In genomic region chr5:177133845-177134652, GRCh38 we compare ENCODE assay signal across 8 cellular contexts. TPM values are rescaled to one million over a fixed set of nuclear protein-coding genes. Genes with fewer than 3 reads are reported as not detected.
DNase-seq lines count a peak whose midpoint lies in the region; ATAC-seq and TF ChIP-seq lines count a peak whose summit lies in the region.

No MANE protein-coding gene starts in this region.

- H3K36me3 ChIP-seq in colonic mucosa (no peaks in the 10 kb centered on the region), liver (ENCODE audit: control insufficient read depth in 4 of 4, insufficient read depth in 3 of 4, low read depth in 1 of 4, low read length in 3 of 4) (peaks cover 0 to 11% (median 4%) of the 10 kb centered on the region in 4 donors)

- H3K9ac ChIP-seq in colonic mucosa (ENCODE audit: low read depth in 2 of 2, low read length in 2 of 2): peak overlapping the region; percentile 82 to 97
- H3K9ac ChIP-seq in liver (ENCODE audit: low read depth in 1 of 2, low read length in 2 of 2): peak overlapping the region; percentile 76 to 81

- H3K9me3 ChIP-seq in colonic mucosa (no peaks in the 10 kb centered on the region), liver (ENCODE audit: control insufficient read depth in 4 of 4, low read length in 3 of 4) (no peaks in the 10 kb centered on the region)

- TF ChIP-seq RAD21 in liver (IDR thresholded peaks at IDR 0.05): no peak

- H3K4me3 ChIP-seq in Jurkat, Clone E6-1 (ENCODE audit: low read length): peak overlapping the region; percentile 70
- H3K4me3 ChIP-seq in colonic mucosa (peak overlapping the region; percentile 88), liver (ENCODE audit: low read depth in 1 of 3, low read length in 3 of 3) (peak overlapping the region; percentile 75 to 97 (median 88))

- peaks cover 21% of the 10 kb centered on the region for H3K4me1 ChIP-seq in colonic mucosa
- H3K4me1 ChIP-seq in liver (ENCODE audit: control insufficient read depth in 4 of 4, insufficient read depth in 4 of 4, low read length in 3 of 4): peaks cover 14 to 29% (median 25%) of the 10 kb centered on the region in 4 donors

- H3K27ac ChIP-seq in colonic mucosa: peak overlapping the region; percentile 78
- H3K27ac ChIP-seq in liver (ENCODE audit: low read depth in 1 of 2, low read length in 2 of 2): peak overlapping the region; percentile 85

- WGBS in liver: under 1% methylated on average over 84 of the region's 84 CpGs

- DNase-seq in Daoy (ENCODE audit: low read depth): peak; percentile 55
- no peak for DNase-seq in Jurkat, Clone E6-1 (ENCODE audit: low read depth, low spot score)
- peak; percentile 32 to 48 (median 36) for DNase-seq in activated CD4-positive, CD25-positive, alpha-beta regulatory T cell (lab: John Stamatoyannopoulos, UW)
- DNase-seq in colonic mucosa: peak; percentile 41
- peak in 2 of 3 donors; percentile 16 to 42 for DNase-seq in stimulated activated CD4-positive, alpha-beta T cell treated with anti-CD3 and anti-CD28 coated beads, TNF-alpha, amount 100 ng/mL, for 48 hours (ENCODE audit: low read depth in 3 of 3)
- DNase-seq in NCI-H128 (lab: John Stamatoyannopoulos, UW; ENCODE audit: unreplicated experiment): no peak

- H3K27me3 ChIP-seq in colonic mucosa (no peaks in the 10 kb centered on the region), liver (ENCODE audit: control insufficient read depth in 4 of 4, insufficient read depth in 4 of 4, low read length in 3 of 4) (no peaks in the 10 kb centered on the region)

- TF ChIP-seq CTCF in colonic mucosa (IDR thresholded peaks at IDR 0.05): no peak
- no peak for TF ChIP-seq CTCF in liver (IDR thresholded peaks at IDR 0.05; ENCODE audit: low read depth, low read length, missing input control)

- intact Hi-C loops in colonic mucosa (cut with DNase I): no loop called here

- peak; percentile 32 for ATAC-seq in GM21529 (IDR thresholded peaks at IDR 0.05; ENCODE audit: unreplicated experiment)

TF ChIP-seq in liver, 16 proteins besides CTCF, POLR2A, EP300 and RAD21:
- peak; percentile 16 for TF ChIP-seq YY1 (IDR thresholded peaks at IDR 0.05)
- TF ChIP-seq REST (IDR thresholded peaks at IDR 0.05): no peak
- TF ChIP-seq ZBTB33 (IDR thresholded peaks at IDR 0.05): no peak
- TF ChIP-seq FOXA1 (IDR thresholded peaks at IDR 0.05): no peak
- TF ChIP-seq MAX (IDR thresholded peaks at IDR 0.05): no peak
- no peak for TF ChIP-seq HNF4G (IDR thresholded peaks at IDR 0.05)
- TF ChIP-seq GABPA (IDR thresholded peaks at IDR 0.05 in 1 of 2, conservative IDR thresholded peaks at IDR 0.05 in 1 of 2): no peak
- TF ChIP-seq TAF1 (conservative IDR thresholded peaks at IDR 0.05): no peak

RNA-seq across cellular contexts. Expression of gene NSD1, which starts 0.5 kb away (rescaled TPM):
- 25.4 and 45.7 TPM in 2 replicates for total RNA-seq in Daoy (2014; rRNA removed; shearing (Covaris generic))
- 22.2 TPM for polyA plus RNA-seq in Jurkat, Clone E6-1 (2012; ENCODE audit: insufficient read depth, insufficient read length)
- 10 to 100 TPM; 53.0 to 77.9 TPM for total RNA-seq in colonic mucosa
- total RNA-seq in liver: 10 to 100 TPM; 25.8 to 34.1 TPM
- polyA plus RNA-seq in liver: 10 to 100 TPM in 1 of 2 donors, 1 to 10 TPM in 1; 5.3 to 12.8 TPM

RNA-seq across cellular contexts. Expression of gene FGFR4, which starts 47.3 kb away (rescaled TPM):
- total RNA-seq in Daoy (2014; rRNA removed; shearing (Covaris generic)): 0.57 and 0.97 TPM in 2 replicates
- 13.1 TPM for polyA plus RNA-seq in Jurkat, Clone E6-1 (2012; ENCODE audit: insufficient read depth, insufficient read length)
- total RNA-seq in colonic mucosa (100 to 1,000 TPM in 1 of 2 donors, 10 to 100 TPM in 1; 58.7 to 118 TPM), liver (10 to 100 TPM; 64.4 to 72.6 TPM)
- polyA plus RNA-seq in liver: 10 to 100 TPM; 42.3 to 48.1 TPM

Comparison
In these comparisons a context has a peak if more than half of its experiments do, and no peak if none do; other contexts are left out.
1. DNase-seq: peak in Daoy (single experiment), activated CD4-positive, CD25-positive, alpha-beta regulatory T cell (4 of 4), colonic mucosa (single experiment) and stimulated activated CD4-positive, alpha-beta T cell treated with anti-CD3 and anti-CD28 coated beads, TNF-alpha, amount 100 ng/mL, for 48 hours (2 of 3); none in Jurkat, Clone E6-1 (single experiment) and NCI-H128 (single experiment).
2. RNA of gene FGFR4, which starts 47.3 kb away (total RNA-seq): 58.7 to 118 TPM in colonic mucosa and 64.4 to 72.6 TPM in liver; 0.57 to 0.97 TPM in Daoy; every median in the first group is over 10 times any median in the second.
3. Peak in every context shown above with its lines, with median percentiles within 50 percentile points of each other: H3K4me3 ChIP-seq.